In the genomic region with DNA sequence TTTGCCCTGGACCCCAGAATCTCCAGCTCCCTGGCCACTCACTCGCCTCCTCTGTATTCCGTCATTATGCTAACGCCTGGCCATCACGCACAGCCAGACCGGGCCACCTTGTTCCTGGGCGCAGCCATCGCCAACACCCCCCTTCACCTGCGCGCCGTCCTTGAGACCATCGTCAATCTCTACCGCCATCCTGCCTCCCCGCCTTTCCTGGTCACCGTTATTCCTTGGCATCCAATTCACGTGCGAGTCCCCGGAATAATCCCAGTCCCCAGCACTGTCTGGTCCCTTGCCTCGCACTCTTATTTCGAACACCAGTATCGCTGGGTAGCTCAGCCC, we compare ENCODE assay signal across 8 cellular contexts. TPM values are rescaled to one million over a fixed set of nuclear protein-coding genes. Genes with fewer than 3 reads are reported as not detected.
DNase-seq lines count a peak whose midpoint lies in the region; ATAC-seq, FAIRE-seq and TF ChIP-seq lines count a peak whose summit lies in the region.

No MANE protein-coding gene starts in this region.

- H3K27ac ChIP-seq in KOPT-K1 (ENCODE audit: low read depth, low read length, poor library complexity, severe bottlenecking) (peak overlapping the region; percentile 77), lung (ENCODE audit: low read depth in 1 of 2, low read length in 1 of 2) (peak overlapping the region; percentile 80 to 86), urinary bladder (ENCODE audit: low read depth) (peak overlapping the region; percentile 88)

- H3K36me3 ChIP-seq in KOPT-K1 (ENCODE audit: insufficient read depth, low read length) (peaks cover 26% of the 10 kb centered on the region), lung (ENCODE audit: control insufficient read depth in 2 of 2, insufficient read depth in 2 of 2, low read length in 2 of 2) (peaks cover 0 to 10% of the 10 kb centered on the region in 2 donors), urinary bladder (ENCODE audit: insufficient read depth) (peaks cover 2% of the 10 kb centered on the region)

- ATAC-seq in lung (ENCODE audit: insufficient read depth, low FRiP score): no peak

- WGBS in lung, 2 donors: 1 to 2% methylated on average over 20 of the region's 20 CpGs
- under 1% methylated on average over 20 of the region's 20 CpGs for WGBS in urinary bladder

- no peak for FAIRE-seq in urothelium cell line (lab: Jason Lieb, UNC)

- peaks cover 0 to 3% of the 10 kb centered on the region in 2 donors for H3K4me1 ChIP-seq in lung (ENCODE audit: control insufficient read depth in 2 of 2, insufficient read depth in 2 of 2, low read length in 2 of 2)
- peaks cover 2% of the 10 kb centered on the region for H3K4me1 ChIP-seq in urinary bladder (ENCODE audit: insufficient read depth)

- H3K4me3 ChIP-seq in GM12864 (ENCODE audit: low read depth, low read length) (peak overlapping the region; percentile 78), lung (peak overlapping the region; percentile 74), urinary bladder (ENCODE audit: low read depth, low read length) (peak overlapping the region; percentile 72)

- H3K9me3 ChIP-seq in KOPT-K1 (ENCODE audit: insufficient read depth, low read length, poor library complexity, severe bottlenecking): no peaks in the 10 kb centered on the region
- no peaks in the 10 kb centered on the region for H3K9me3 ChIP-seq in lung (ENCODE audit: control insufficient read depth in 2 of 2, insufficient read depth in 1 of 2, low read length in 1 of 2)

- no peaks in the 10 kb centered on the region for H3K27me3 ChIP-seq in lung (ENCODE audit: control insufficient read depth, insufficient read depth)

- no peak for DNase-seq in GM12864 (ENCODE audit: low read depth)
- peak; percentile 38 for DNase-seq in cerebellum (ENCODE audit: low spot score)
- DNase-seq in lung (ENCODE audit: low spot score): no peak
- no peak for DNase-seq in NCI-H2196 (lab: John Stamatoyannopoulos, UW; ENCODE audit: unreplicated experiment)
- no peak for DNase-seq in UCSD-AML1 (lab: John Stamatoyannopoulos, UW; ENCODE audit: unreplicated experiment)
- no peak for DNase-seq in urothelium cell line (ENCODE audit: low spot score)

- TF ChIP-seq CTCF in GM12864 (IDR thresholded peaks at IDR 0.05; ENCODE audit: low read depth, low read length, missing control alignments) (no peak), lung (IDR thresholded peaks at IDR 0.05; ENCODE audit: control extremely low read depth, extremely low read depth) (no peak)

RNA-seq across cellular contexts. Expression of a gene that starts 0.5 kb away (rescaled TPM):
- total RNA-seq in cerebellum: 41.4 TPM
- total RNA-seq in lung: 10 to 100 TPM; 49.4 to 74.3 TPM
- 100 to 1,000 TPM in 1 of 2 donors, 10 to 100 TPM in 1; 66.8 to 118 TPM for polyA plus RNA-seq in lung
- total RNA-seq in urinary bladder: 43.8 TPM
- 210 TPM for polyA plus RNA-seq in urinary bladder

RNA-seq across cellular contexts. Expression of a gene that starts 5.3 kb away (rescaled TPM):
- total RNA-seq in cerebellum (5.0 TPM), lung (1 to 10 TPM; 1.4 to 2.2 TPM), urinary bladder (1.1 TPM)
- polyA plus RNA-seq in lung (1 to 10 TPM; 1.6 to 2.3 TPM), urinary bladder (4.7 TPM)

RNA-seq across cellular contexts. Expression of a gene that starts 14.1 kb away (rescaled TPM):
- 16.9 TPM for total RNA-seq in cerebellum
- total RNA-seq in lung: 10 to 100 TPM; 20.3 to 47.6 TPM
- 10 to 100 TPM; 16.2 to 61.8 TPM for polyA plus RNA-seq in lung
- 10.4 TPM for total RNA-seq in urinary bladder
- 56.0 TPM for polyA plus RNA-seq in urinary bladder

RNA-seq across cellular contexts. Expression of a gene that starts 19.8 kb away (rescaled TPM):
- total RNA-seq in cerebellum: 16.7 TPM
- 10 to 100 TPM; 12.7 to 20.5 TPM for total RNA-seq in lung
- polyA plus RNA-seq in lung: 10 to 100 TPM in 1 of 2 donors, 1 to 10 TPM in 1; 8.4 to 12.2 TPM
- total RNA-seq in urinary bladder: 9.4 TPM
- 11.5 TPM for polyA plus RNA-seq in urinary bladder

RNA-seq across cellular contexts. Expression of a gene that starts 20.0 kb away (rescaled TPM):
- 9.3 TPM for total RNA-seq in cerebellum
- 10 to 100 TPM in 1 of 2 donors, 1 to 10 TPM in 1; 4.0 to 13.2 TPM for total RNA-seq in lung
- 10 to 100 TPM; 10.7 TPM for polyA plus RNA-seq in lung
- total RNA-seq in urinary bladder: 4.5 TPM
- 10.7 TPM for polyA plus RNA-seq in urinary bladder
